Comparison of ENCODE assay signal across 8 cellular contexts in genomic region chr1:244450597-244451538, GRCh38. TPM values are rescaled to one million over a fixed set of nuclear protein-coding genes. Genes with fewer than 3 reads are reported as not detected.
A peak's percentile ranks its signal among the peaks of the same experiment; 100 is the strongest.
DNase-seq lines count a peak whose midpoint lies in the region; ATAC-seq and TF ChIP-seq lines count a peak whose summit lies in the region.

No MANE protein-coding gene starts in this region.

- DNase-seq in AG20443 (ENCODE audit: low spot score) (peak; percentile 63), RPMI7951 (ENCODE audit: low read depth) (peak; percentile 65), transverse colon (peak; percentile 65)
- peak in 3 of 4 experiments; percentile 41 to 66 (median 54) for DNase-seq in activated naive CD4-positive, alpha-beta T cell (lab: John Stamatoyannopoulos, UW)

- peak overlapping the region; percentile 86 to 97 (median 95) for H3K27ac ChIP-seq in gastroesophageal sphincter
- peak overlapping the region; percentile 95 for H3K27ac ChIP-seq in neutrophil
- H3K27ac ChIP-seq in transverse colon: peak overlapping the region; percentile 96 to 99 (median 98)

- H3K9me3 ChIP-seq in gastroesophageal sphincter (no peaks in the 10 kb centered on the region), neutrophil (no peaks in the 10 kb centered on the region), transverse colon (no peaks in the 10 kb centered on the region)

- H3K4me1 ChIP-seq in gastroesophageal sphincter (peaks cover 19 to 54% (median 22%) of the 10 kb centered on the region in 3 donors), neutrophil (ENCODE audit: control insufficient read depth in 1 of 2, insufficient read depth in 1 of 2, low read depth in 1 of 2, low read length in 1 of 2) (peaks cover 63% of the 10 kb centered on the region in 2 experiments), transverse colon (peaks cover 14 to 52% (median 28%) of the 10 kb centered on the region in 4 donors)

- ATAC-seq in GM18870 (IDR thresholded peaks at IDR 0.05; ENCODE audit: unreplicated experiment): peak; percentile 27
- peak; percentile 21 for ATAC-seq in HG03378 (IDR thresholded peaks at IDR 0.05; ENCODE audit: unreplicated experiment)
- ATAC-seq in gastroesophageal sphincter: peak; percentile 17

- H3K27me3 ChIP-seq in gastroesophageal sphincter (no peaks in the 10 kb centered on the region), neutrophil (no peaks in the 10 kb centered on the region), transverse colon (no peaks in the 10 kb centered on the region)

- WGBS in gastroesophageal sphincter (ENCODE audit: low coverage in 1 of 2), 2 donors: 0% methylated on average over 12 of the region's 41 CpGs
- WGBS in transverse colon (ENCODE audit: low coverage in 1 of 2), 2 donors: 0% methylated on average over 7 to 34 of the region's 41 CpGs

- TF ChIP-seq EP300 in gastroesophageal sphincter (IDR thresholded peaks at IDR 0.05) (no peak), transverse colon (IDR thresholded peaks at IDR 0.05; ENCODE audit: low read depth) (no peak)

- H3K4me3 ChIP-seq in gastroesophageal sphincter (peak overlapping the region; percentile 69 to 89), neutrophil (ENCODE audit: low read depth in 1 of 2, low read length in 1 of 2) (peak overlapping the region; percentile 90 to 91), transverse colon (peak overlapping the region; percentile 81 to 94 (median 87))

- intact Hi-C loops in transverse colon (cut with DNase I; ENCODE audit: low total_unique reads): loop anchor here (5.0 to 10.0 kb wide), 2 partner anchors 194 to 411 kb away; partner anchors contain the start of gene HNRNPU

- TF ChIP-seq CTCF in gastroesophageal sphincter (IDR thresholded peaks at IDR 0.05) (peak in 1 of 4 experiments; percentile 1), neutrophil (IDR thresholded peaks at IDR 0.05) (no peak), transverse colon (IDR thresholded peaks at IDR 0.05) (no peak)

- in situ Hi-C loops in transverse colon (cut with MboI; ENCODE audit: low pct_ligation_motif_present in 1 of 4, low pct_unique_long_range_greater_than_20kb in 1 of 4, low sequenced_read_pairs in 3 of 4): loop anchor here in 3 of 4 donors (10.0 to 25.0 kb wide), 3 partner anchors 136 to 389 kb away; partner anchors contain the start of genes DESI2 (in 1 of the 3) and ZBTB18 (in 1 of the 3)

- TF ChIP-seq POLR2A in gastroesophageal sphincter (IDR thresholded peaks at IDR 0.05) (peak in 1 of 2 donors; percentile 9), transverse colon (IDR thresholded peaks at IDR 0.05) (no peak)

- H3K36me3 ChIP-seq in gastroesophageal sphincter (no peaks in the 10 kb centered on the region), neutrophil (no peaks in the 10 kb centered on the region), transverse colon (no peaks in the 10 kb centered on the region)

RNA-seq across cellular contexts. Expression of gene ADSS2, which starts 0.8 kb away (rescaled TPM):
- total RNA-seq in RPMI7951 (2014; rRNA removed; shearing (Covaris generic)): 40.3 and 40.6 TPM in 2 replicates
- total RNA-seq in gastroesophageal sphincter: 10 to 100 TPM; 28.9 to 59.0 (median 47.1) TPM
- 10 to 100 TPM; 13.7 to 47.0 (median 27.3) TPM for total RNA-seq in transverse colon

RNA-seq across cellular contexts. Expression of gene CATSPERE, which starts 10.2 kb away (rescaled TPM):
- total RNA-seq in RPMI7951 (2014; rRNA removed; shearing (Covaris generic)): under 0.01 and 0.29 TPM in 2 replicates
- 1 to 10 TPM; 1.2 to 2.7 (median 2.3) TPM for total RNA-seq in gastroesophageal sphincter
- 1 to 10 TPM in 1 of 4 donors, under 1 TPM in 1, not detected in 2; 0.55 to 2.7 TPM for total RNA-seq in transverse colon

Comparison
In these comparisons a context has a peak if more than half of its experiments do, and no peak if none do; other contexts are left out.
1. Peak in every context shown above with its lines: DNase-seq, ATAC-seq, H3K4me3 ChIP-seq and H3K27ac ChIP-seq.